ENCODE assay signal across 11 cellular contexts in the genomic region with DNA sequence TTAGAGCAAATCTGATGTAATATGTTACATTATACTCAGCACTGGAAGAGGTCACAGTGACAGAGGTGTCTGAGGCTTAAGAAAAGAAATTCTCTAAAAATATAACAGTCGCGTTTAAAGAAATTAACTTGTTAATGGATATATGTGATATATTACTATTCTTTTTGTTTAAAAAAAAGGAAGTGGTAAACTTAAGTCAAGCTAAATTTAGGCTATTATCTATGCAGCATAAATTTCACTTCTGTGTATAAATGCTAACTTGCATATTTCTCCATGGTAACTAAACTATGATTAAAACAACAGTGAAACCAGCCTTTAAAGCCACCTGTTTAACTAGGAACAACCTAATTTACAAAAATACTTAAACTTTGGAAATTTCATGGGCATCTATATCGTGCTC.
A peak's percentile ranks its signal among the peaks of the same experiment; 100 is the strongest.
DNase-seq lines count a peak whose midpoint lies in the region; ATAC-seq, FAIRE-seq and TF ChIP-seq lines count a peak whose summit lies in the region.
"Had no signal": no experiment of that assay in that cellular context is flagged by ENCODE, and none has a peak within 500 bp of the region (broad histone marks: within the 10 kb centered on the region; RNA-seq: fewer than 3 reads in every experiment).

No MANE protein-coding gene starts in this region.

- H3K4me1 ChIP-seq in lower lobe of right lung: peaks cover 53% of the 10 kb centered on the region

- DNase-seq in KBM-7: peak; percentile 38
- no peak for DNase-seq in lower lobe of right lung
- no peak for DNase-seq in GM12892 (ENCODE audit: insufficient read length)
- no peak for DNase-seq in GM19238 (ENCODE audit: insufficient read length, low spot score)
- no peak for DNase-seq in DMS79 treated with DMSO at 0.1 percent for 48 hours (lab: John Stamatoyannopoulos, UW)
- DNase-seq: body of pancreas, H7 had no signal

- ATAC-seq in GM18873 (IDR thresholded peaks at IDR 0.05; ENCODE audit: low FRiP score, unreplicated experiment) (peak; percentile 66), HG02588 (IDR thresholded peaks at IDR 0.05; ENCODE audit: unreplicated experiment) (peak; percentile 75), lower lobe of right lung (peak in 1 of 2 donors; percentile 25)
- ATAC-seq: body of pancreas had no signal

- no peaks in the 10 kb centered on the region for H3K9me3 ChIP-seq in lower lobe of right lung
- H3K9me3 ChIP-seq: body of pancreas had no signal

- in situ Hi-C loops in KBM-7 (cut with MboI; ENCODE audit: low pct_unique_long_range_greater_than_20kb, low sequenced_read_pairs): no loop called here

- no peaks in the 10 kb centered on the region for H3K36me3 ChIP-seq in lower lobe of right lung

- no peak overlapping the region for H3K4me3 ChIP-seq in lower lobe of right lung
- H3K4me3 ChIP-seq: body of pancreas, skin epidermis had no signal

- no peak for TF ChIP-seq CTCF in lower lobe of right lung (IDR thresholded peaks at IDR 0.05)

- peak overlapping the region; percentile 13 for H3K27ac ChIP-seq in lower lobe of right lung
- H3K27ac ChIP-seq: body of pancreas had no signal

- intact Hi-C loops in lower lobe of right lung (cut with DNase I): no loop called here

- TF ChIP-seq POLR2A in GM12892 (IDR thresholded peaks at IDR 0.05; ENCODE audit: low read depth, low read length): no peak

- no peak for FAIRE-seq in GM12892 (lab: Jason Lieb, UNC)
- FAIRE-seq: urothelium cell line had no signal

- H3K27me3 ChIP-seq in lower lobe of right lung (ENCODE audit: low read depth): no peaks in the 10 kb centered on the region
- H3K27me3 ChIP-seq: body of pancreas had no signal
